ENCODE assay signal across 26 cellular contexts in the genomic region with DNA sequence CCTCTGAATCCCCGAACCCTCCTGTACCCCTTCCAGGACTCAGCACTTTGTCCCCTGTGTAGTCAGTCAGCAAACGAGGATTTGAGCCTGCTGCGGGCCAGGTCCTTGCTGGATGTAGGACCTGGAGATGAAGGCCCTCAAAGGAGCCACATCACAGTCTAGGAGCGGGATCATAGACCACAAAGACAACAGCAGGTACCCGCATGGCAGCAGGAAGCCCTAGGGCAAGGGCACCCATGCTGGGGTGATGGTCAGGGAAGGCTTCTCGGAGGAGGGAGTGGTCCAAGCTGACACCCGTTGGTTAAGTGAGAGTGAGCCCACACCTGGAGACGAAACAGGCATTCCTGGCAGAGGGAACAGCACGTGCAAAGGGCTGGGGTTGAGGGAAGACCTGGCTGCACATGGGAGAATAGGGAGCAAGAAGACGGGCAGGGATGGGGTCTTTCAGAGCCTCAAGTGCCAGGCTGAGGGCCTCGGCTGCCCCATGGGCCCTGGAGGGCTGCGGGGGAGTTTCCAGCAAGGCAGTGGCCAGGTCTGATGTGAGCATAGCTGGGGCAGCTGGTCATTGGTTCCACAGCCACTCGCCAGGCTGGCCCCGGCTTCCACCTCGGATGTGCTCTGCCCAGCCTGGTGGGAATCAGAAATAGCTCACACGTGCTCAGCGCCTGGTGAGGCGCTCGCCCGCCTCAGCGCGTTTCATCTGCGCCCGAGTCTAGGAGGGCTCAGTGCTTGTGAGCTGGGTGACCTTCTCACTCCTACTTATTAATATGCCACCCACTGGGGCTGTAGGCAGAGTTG.
"Had no signal": no experiment of that assay in that cellular context is flagged by ENCODE, and none has a peak within 500 bp of the region (broad histone marks: within the 10 kb centered on the region; RNA-seq: fewer than 3 reads in every experiment).

No MANE protein-coding gene starts in this region.

- DNase-seq: activated CD4-positive, alpha-beta T cell treated with anti-CD3 and anti-CD28 coated beads, Interleukin-2, amount 50 U/mL, for 1 hour; activated CD4-positive, CD25-positive, alpha-beta regulatory T cell treated with anti-CD3 and anti-CD28 coated beads, Interleukin-2, amount 50 U/mL, for 72 hours; activated CD8-positive, alpha-beta T cell treated with anti-CD3 and anti-CD28 coated beads, Interleukin-2, amount 10 ng/mL, durations not matched to agents 7 days and 5 days; activated T-cell treated with anti-CD3 and anti-CD28 coated beads, Interleukin-2, amount 50 U/mL, for 1 hour; brain microvascular endothelial cell; central memory CD4-positive, alpha-beta T cell; effector memory CD8-positive, alpha-beta T cell; heart right ventricle; naive B cell; occipital lobe; retina; sigmoid colon; stimulated activated CD4-positive, alpha-beta T cell treated with anti-CD3 and anti-CD28 coated beads, Interleukin-15, amount 100 ng/mL, for 24 hours; stomach; transverse colon; uterus; WERI-Rb-1 had no signal

- ATAC-seq: activated CD8-positive, alpha-beta T cell treated with anti-CD3 and anti-CD28 coated beads, Interleukin-2, amount 10 ng/mL, durations not matched to agents 7 days and 5 days; activated naive CD4-positive, alpha-beta T cell treated with anti-CD3 and anti-CD28 coated beads, Interleukin-2, amount 50 U/mL, for 72 hours; effector memory CD8-positive, alpha-beta T cell had no signal

- H3K36me3 ChIP-seq: ascending aorta, brain microvascular endothelial cell, heart right ventricle, sigmoid colon, stomach, suprapubic skin, transverse colon, uterus, WERI-Rb-1 had no signal

- FAIRE-seq: colon, keratinocyte, TTC549 had no signal

- H3K4me2 ChIP-seq: smooth muscle cell had no signal

- H3K27ac Mint-ChIP-seq: activated CD8-positive, alpha-beta T cell treated with anti-CD3 and anti-CD28 coated beads, Interleukin-2, amount 10 ng/mL, durations not matched to agents 7 days and 5 days; activated naive CD4-positive, alpha-beta T cell treated with anti-CD3 and anti-CD28 coated beads, Interleukin-2, amount 50 U/mL, for 72 hours; effector memory CD8-positive, alpha-beta T cell; stimulated activated memory B cell treated with anti-CD40 and anti-IgM and Interleukin-4, amounts not matched to agents 10 μg/mL and 1 μg/mL and 100 μg/mL, for 72 hours had no signal

- H3K4me3 ChIP-seq: ascending aorta, heart right ventricle, lung, sigmoid colon, smooth muscle cell, stomach, suprapubic skin, transverse colon, uterus had no signal

- H3K9me3 ChIP-seq: transverse colon, uterus had no signal

- H3K4me1 Mint-ChIP-seq: naive B cell had no signal

- H3K27ac ChIP-seq: ascending aorta, brain microvascular endothelial cell, heart right ventricle, sigmoid colon, stomach, suprapubic skin, transverse colon, uterus, WERI-Rb-1 had no signal

- H3K27me3 ChIP-seq: ascending aorta, brain microvascular endothelial cell, transverse colon, uterus had no signal

- H3K4me3 Mint-ChIP-seq: activated CD8-positive, alpha-beta T cell treated with anti-CD3 and anti-CD28 coated beads, Interleukin-2, amount 10 ng/mL, durations not matched to agents 7 days and 5 days; effector memory CD8-positive, alpha-beta T cell; naive B cell; stimulated activated memory B cell treated with anti-CD40 and anti-IgM and Interleukin-4, amounts not matched to agents 10 μg/mL and 1 μg/mL and 100 μg/mL, for 72 hours had no signal

- H3K36me3 Mint-ChIP-seq: stimulated activated memory B cell treated with anti-CD40 and anti-IgM and Interleukin-4, amounts not matched to agents 10 μg/mL and 1 μg/mL and 100 μg/mL, for 72 hours had no signal

- H3K4me1 ChIP-seq: ascending aorta, heart right ventricle, sigmoid colon, stomach, suprapubic skin, transverse colon, uterus had no signal
